ENCODE assay signal across 18 cellular contexts in the genomic region with DNA sequence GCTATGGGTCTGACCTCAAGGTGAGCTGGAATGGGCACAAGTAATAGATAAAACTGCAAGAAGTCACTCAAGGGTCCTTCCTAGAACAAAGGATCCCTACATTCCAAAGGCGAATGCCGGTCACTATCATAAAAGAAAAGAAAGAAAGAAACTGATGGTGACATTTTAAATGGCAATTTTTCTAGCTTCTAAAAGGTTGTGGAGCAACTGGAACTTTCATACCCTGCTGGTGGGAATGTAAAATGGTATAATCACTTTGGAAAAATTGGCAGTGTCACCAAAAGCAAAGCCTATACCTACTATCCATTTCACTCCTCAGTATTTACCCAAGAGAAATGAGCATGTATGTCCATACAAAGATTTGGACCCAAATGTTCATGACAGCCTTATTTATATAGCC. TPM values are rescaled to one million over a fixed set of nuclear protein-coding genes. Genes with fewer than 3 reads are reported as not detected.
"Had no signal": no experiment of that assay in that cellular context is flagged by ENCODE, and none has a peak within 500 bp of the region (broad histone marks: within the 10 kb centered on the region; RNA-seq: fewer than 3 reads in every experiment).

No MANE protein-coding gene starts in this region.

- H3K27ac ChIP-seq: ovary, sigmoid colon, thoracic aorta had no signal

- H3K9me3 ChIP-seq: left lung, ovary, sigmoid colon, thoracic aorta had no signal

- H3K4me1 ChIP-seq: sigmoid colon had no signal

- H3K27me3 Mint-ChIP-seq: activated CD4-positive, alpha-beta T cell treated with anti-CD3 and anti-CD28 coated beads, Interleukin-2, amount 10 ng/mL, durations not matched to agents 7 days and 5 days; activated T-cell treated with anti-CD3 and anti-CD28 coated beads, Interleukin-2, amount 50 U/mL, for 24 hours; central memory CD8-positive, alpha-beta T cell; naive B cell; stimulated activated naive B cell treated with anti-CD40 and anti-IgM and Interleukin-4, amounts not matched to agents 10 μg/mL and 1 μg/mL and 100 μg/mL, for 72 hours had no signal

- H3K36me3 ChIP-seq: ovary, sigmoid colon, thoracic aorta had no signal

- H3K36me3 Mint-ChIP-seq: naive B cell had no signal

- H3K27me3 ChIP-seq: left lung, ovary had no signal

- H3K27ac Mint-ChIP-seq: activated CD4-positive, alpha-beta T cell treated with anti-CD3 and anti-CD28 coated beads, Interleukin-2, amount 10 ng/mL, durations not matched to agents 7 days and 5 days; activated CD8-positive, alpha-beta T cell treated with anti-CD3 and anti-CD28 coated beads, Interleukin-2, amount 10 ng/mL, durations not matched to agents 7 days and 5 days; activated naive CD4-positive, alpha-beta T cell treated with anti-CD3 and anti-CD28 coated beads for 36 hours; activated T-cell treated with anti-CD3 and anti-CD28 coated beads, Interleukin-2, amount 50 U/mL, for 24 hours; activated T-helper 2 cell treated with anti-CD3 and anti-CD28 coated beads, Interferon-gamma antibody, Interleukin-2, Interleukin-4, amounts not matched to agents 10 μg/mL and 5 μg/mL and 100 μg/mL, durations not matched to agents 14 hours and 24 hours and 36 hours; naive B cell; stimulated activated naive B cell treated with anti-CD40 and anti-IgM and Interleukin-4, amounts not matched to agents 10 μg/mL and 1 μg/mL and 100 μg/mL, for 72 hours had no signal

- H3K9me3 Mint-ChIP-seq: activated CD4-positive, alpha-beta T cell treated with anti-CD3 and anti-CD28 coated beads, Interleukin-2, amount 10 ng/mL, durations not matched to agents 7 days and 5 days; activated naive CD4-positive, alpha-beta T cell treated with anti-CD3 and anti-CD28 coated beads for 36 hours; activated T-cell treated with anti-CD3 and anti-CD28 coated beads, Interleukin-2, amount 50 U/mL, for 24 hours; activated T-helper 2 cell treated with anti-CD3 and anti-CD28 coated beads, Interferon-gamma antibody, Interleukin-2, Interleukin-4, amounts not matched to agents 10 μg/mL and 5 μg/mL and 100 μg/mL, durations not matched to agents 14 hours and 24 hours and 36 hours; central memory CD8-positive, alpha-beta T cell; naive B cell had no signal

- DNase-seq: activated CD4-positive, alpha-beta T cell treated with anti-CD3 and anti-CD28 coated beads, Interleukin-2, amount 10 ng/mL, durations not matched to agents 7 days and 5 days; activated CD8-positive, alpha-beta T cell treated with anti-CD3 and anti-CD28 coated beads, Interleukin-2, amount 10 ng/mL, durations not matched to agents 7 days and 5 days; activated naive CD4-positive, alpha-beta T cell treated with anti-CD3 and anti-CD28 coated beads for 36 hours; activated T-cell treated with anti-CD3 and anti-CD28 coated beads, Interleukin-2, amount 50 U/mL, for 24 hours; anterior cingulate cortex; effector CD8-positive, alpha-beta T cell; kidney; left lung; naive B cell; ovary; sigmoid colon; stimulated activated naive B cell treated with anti-CD40 and anti-IgM and Interleukin-4, amounts not matched to agents 10 μg/mL and 1 μg/mL and 100 μg/mL, for 72 hours; T-helper 1 cell; T-helper 9 cell had no signal

- H3K4me3 Mint-ChIP-seq: activated CD4-positive, alpha-beta T cell treated with anti-CD3 and anti-CD28 coated beads, Interleukin-2, amount 10 ng/mL, durations not matched to agents 7 days and 5 days; activated CD8-positive, alpha-beta T cell treated with anti-CD3 and anti-CD28 coated beads, Interleukin-2, amount 10 ng/mL, durations not matched to agents 7 days and 5 days; activated naive CD4-positive, alpha-beta T cell treated with anti-CD3 and anti-CD28 coated beads for 36 hours; activated T-cell treated with anti-CD3 and anti-CD28 coated beads, Interleukin-2, amount 50 U/mL, for 24 hours; central memory CD8-positive, alpha-beta T cell; naive B cell; stimulated activated naive B cell treated with anti-CD40 and anti-IgM and Interleukin-4, amounts not matched to agents 10 μg/mL and 1 μg/mL and 100 μg/mL, for 72 hours had no signal

- H3K4me3 ChIP-seq: ovary, sigmoid colon, thoracic aorta had no signal

RNA-seq across cellular contexts. Expression of a gene that starts 40.5 kb away (rescaled TPM):
- total RNA-seq: activated naive CD4-positive, alpha-beta T cell treated with anti-CD3 and anti-CD28 coated beads for 36 hours had no signal

RNA-seq across cellular contexts. Expression of a gene that starts 53.4 kb away (rescaled TPM):
- total RNA-seq: activated CD4-positive, alpha-beta T cell treated with anti-CD3 and anti-CD28 coated beads, Interleukin-2, amount 10 ng/mL, durations not matched to agents 7 days and 5 days; activated CD8-positive, alpha-beta T cell treated with anti-CD3 and anti-CD28 coated beads, Interleukin-2, amount 10 ng/mL, durations not matched to agents 7 days and 5 days; activated naive CD4-positive, alpha-beta T cell treated with anti-CD3 and anti-CD28 coated beads for 36 hours; activated T-helper 2 cell treated with anti-CD3 and anti-CD28 coated beads, Interferon-gamma antibody, Interleukin-2, Interleukin-4, amounts not matched to agents 10 μg/mL and 5 μg/mL and 100 μg/mL, durations not matched to agents 14 hours and 24 hours and 36 hours; fibroblast of lung had no signal

RNA-seq across cellular contexts. Expression of a gene that starts 57.4 kb away (rescaled TPM):
- total RNA-seq: activated naive CD4-positive, alpha-beta T cell treated with anti-CD3 and anti-CD28 coated beads for 36 hours had no signal
